Comparison of ENCODE assay signal across 10 cellular contexts in genomic region chr16:67161595-67162058, GRCh38. TPM values are rescaled to one million over a fixed set of nuclear protein-coding genes. Genes with fewer than 3 reads are reported as not detected.
DNase-seq lines count a peak whose midpoint lies in the region; ATAC-seq and TF ChIP-seq lines count a peak whose summit lies in the region.
"Had no signal": no experiment of that assay in that cellular context is flagged by ENCODE, and none has a peak within 500 bp of the region (broad histone marks: within the 10 kb centered on the region; RNA-seq: fewer than 3 reads in every experiment).

No MANE protein-coding gene starts in this region.

- H3K4me1 Mint-ChIP-seq in GM23338, result peaks cover 31% of the 10 kb centered on the region
- peaks cover 43% of the 10 kb centered on the region for H3K4me1 Mint-ChIP-seq in activated T-helper 2 cell treated with anti-CD3 and anti-CD28 coated beads, Interferon-gamma antibody, Interleukin-2, Interleukin-4, amounts not matched to agents 10 μg/mL and 5 μg/mL and 100 μg/mL, durations not matched to agents 14 hours and 24 hours and 36 hours (ENCODE audit: low read depth)

- H3K9me2 ChIP-seq in GM23338 (ENCODE audit: insufficient read depth), result no peaks in the 10 kb centered on the region

- ATAC-seq in GM23338, result no peak
- peak; percentile 15 to 22 for ATAC-seq in left cardiac atrium

- no peak overlapping the region for H3K9ac ChIP-seq in skeletal muscle satellite cell (ENCODE audit: low read depth, low read length)

- intact Hi-C loops in activated T-helper 2 cell treated with anti-CD3 and anti-CD28 coated beads, Interferon-gamma antibody, Interleukin-2, Interleukin-4, amounts not matched to agents 10 μg/mL and 5 μg/mL and 100 μg/mL, durations not matched to agents 14 hours and 24 hours and 36 hours (cut with micrococcal nuclease), result loop anchor here (2.0 kb wide), 4 partner anchors 13 to 65 kb away; partner anchors contain the start of genes MATCAP1, PHAF1 and TMEM208
- intact Hi-C loops in left cardiac atrium (cut with DNase I), result no loop called here

- H3K27me3 ChIP-seq in GM23338 (ENCODE audit: insufficient read depth) (peaks cover 100% of the 10 kb centered on the region), skeletal muscle satellite cell (ENCODE audit: control insufficient read depth, insufficient read depth, low read length) (peaks cover 18% of the 10 kb centered on the region)

- peaks cover 4% of the 10 kb centered on the region; the same call in 2 of the 3 replicates for H3K9me3 Mint-ChIP-seq in GM23338
- no peaks in the 10 kb centered on the region for H3K9me3 Mint-ChIP-seq in activated T-helper 2 cell treated with anti-CD3 and anti-CD28 coated beads, Interferon-gamma antibody, Interleukin-2, Interleukin-4, amounts not matched to agents 10 μg/mL and 5 μg/mL and 100 μg/mL, durations not matched to agents 14 hours and 24 hours and 36 hours
- H3K9me3 Mint-ChIP-seq: stimulated activated naive CD8-positive, alpha-beta T cell treated with anti-CD3 and anti-CD28 coated beads, Interleukin-15, Interleukin-2, amounts not matched to agents 100 ng/mL and 50 ng/mL, for 24 hours had no signal

- no peak for TF ChIP-seq CTCF in GM23338 (conservative IDR thresholded peaks at IDR 0.05; ENCODE audit: low read depth in 2 of 2)

- H3K27ac Mint-ChIP-seq in GM23338, result no peak overlapping the region
- no peak overlapping the region for H3K27ac Mint-ChIP-seq in activated T-helper 2 cell treated with anti-CD3 and anti-CD28 coated beads, Interferon-gamma antibody, Interleukin-2, Interleukin-4, amounts not matched to agents 10 μg/mL and 5 μg/mL and 100 μg/mL, durations not matched to agents 14 hours and 24 hours and 36 hours
- H3K27ac Mint-ChIP-seq: progenitor cell of endocrine pancreas; stimulated activated naive CD8-positive, alpha-beta T cell treated with anti-CD3 and anti-CD28 coated beads, Interleukin-15, Interleukin-2, amounts not matched to agents 100 ng/mL and 50 ng/mL, for 24 hours had no signal

- no peaks in the 10 kb centered on the region for H3K9me3 ChIP-seq in skeletal muscle satellite cell (replicated peaks; ENCODE audit: low read length)

- H3K27me3 Mint-ChIP-seq in GM23338 (ENCODE audit: insufficient read depth, low read depth, poor library complexity), result peaks cover 98% of the 10 kb centered on the region
- H3K27me3 Mint-ChIP-seq in activated T-helper 2 cell treated with anti-CD3 and anti-CD28 coated beads, Interferon-gamma antibody, Interleukin-2, Interleukin-4, amounts not matched to agents 10 μg/mL and 5 μg/mL and 100 μg/mL, durations not matched to agents 14 hours and 24 hours and 36 hours (ENCODE audit: low read depth), result peaks cover 17% of the 10 kb centered on the region

- H3K4me1 ChIP-seq in GM23338 (ENCODE audit: insufficient read depth) (peaks cover 27% of the 10 kb centered on the region; the same call in 1 of the 2 replicates), skeletal muscle satellite cell (ENCODE audit: control insufficient read depth, insufficient read depth, low read length) (peaks cover 36% of the 10 kb centered on the region)

- H3K36me3 ChIP-seq in GM23338 (ENCODE audit: insufficient read depth) (no peaks in the 10 kb centered on the region), skeletal muscle satellite cell (ENCODE audit: insufficient read depth, low read length) (no peaks in the 10 kb centered on the region)

- no peaks in the 10 kb centered on the region; the same call in 1 of the 2 replicates for H4K20me1 ChIP-seq in GM23338 (replicated peaks; ENCODE audit: insufficient read depth)

- H3K4me3 ChIP-seq in GM23338 (peak overlapping the region; percentile 66), skeletal muscle satellite cell (ENCODE audit: low read length) (peak overlapping the region; percentile 100)

- no peaks in the 10 kb centered on the region for H3K79me2 ChIP-seq in GM23338 (replicated peaks; ENCODE audit: insufficient read depth)

- no peaks in the 10 kb centered on the region; the same call in 2 of the 3 replicates for H3K36me3 Mint-ChIP-seq in GM23338 (ENCODE audit: low read depth)
- peaks cover 24% of the 10 kb centered on the region for H3K36me3 Mint-ChIP-seq in activated T-helper 2 cell treated with anti-CD3 and anti-CD28 coated beads, Interferon-gamma antibody, Interleukin-2, Interleukin-4, amounts not matched to agents 10 μg/mL and 5 μg/mL and 100 μg/mL, durations not matched to agents 14 hours and 24 hours and 36 hours (ENCODE audit: low read depth)

- no peak overlapping the region for H2AFZ ChIP-seq in GM23338

- peaks cover 13% of the 10 kb centered on the region for H3F3A ChIP-seq in GM23338 (replicated peaks; ENCODE audit: low read depth)

- DNase-seq in GM23338 (ENCODE audit: low spot score) (no peak), left cardiac atrium (peak; percentile 66), NCI-H82 treated with DMSO at 0.1 percent for 48 hours (lab: John Stamatoyannopoulos, UW; ENCODE audit: unreplicated experiment) (no peak), foreskin melanocyte (no peak), NCI-H2227 (lab: John Stamatoyannopoulos, UW; ENCODE audit: unreplicated experiment) (no peak)
- DNase-seq in activated T-helper 2 cell treated with anti-CD3 and anti-CD28 coated beads, Interferon-gamma antibody, Interleukin-2, Interleukin-4, amounts not matched to agents 10 μg/mL and 5 μg/mL and 100 μg/mL, durations not matched to agents 14 hours and 24 hours and 36 hours (ENCODE audit: low spot score), result no peak

- H3K4me2 ChIP-seq in GM23338, result peak overlapping the region; percentile 38; the same call in 1 of the 2 replicates
- H3K4me2 ChIP-seq in skeletal muscle satellite cell (ENCODE audit: low read length), result peak overlapping the region; percentile 98

- H3K27ac ChIP-seq in GM23338 (ENCODE audit: low read depth), result no peak overlapping the region
- H3K27ac ChIP-seq: HL-60 had no signal

- peak overlapping the region; percentile 29; the same call in 1 of the 3 replicates for H3K4me3 Mint-ChIP-seq in GM23338
- H3K4me3 Mint-ChIP-seq in activated T-helper 2 cell treated with anti-CD3 and anti-CD28 coated beads, Interferon-gamma antibody, Interleukin-2, Interleukin-4, amounts not matched to agents 10 μg/mL and 5 μg/mL and 100 μg/mL, durations not matched to agents 14 hours and 24 hours and 36 hours (ENCODE audit: low read depth), result peak overlapping the region; percentile 30

TF ChIP-seq in GM23338, 12 proteins besides CTCF, POLR2A, EP300 and RAD21 (continues in another document):
- peak; percentile 76 for TF ChIP-seq EZH2 (IDR thresholded peaks at IDR 0.05; ENCODE audit: low read depth, unreplicated experiment)
- TF ChIP-seq JUNB (IDR thresholded peaks at IDR 0.05; ENCODE audit: unreplicated experiment), result no peak

RNA-seq across cellular contexts. Expression of gene FBXL8, which starts 1.9 kb away (rescaled TPM):
- not detected in 2 replicates for total RNA-seq in GM23338 (2014; rRNA removed; shearing (Covaris generic))
- 0.26 TPM in 1 of 2 replicates, not detected in the other for polyA plus RNA-seq in GM23338 (2016; fragmentation: Nextera tagmentation; extraction: Ambion mirVana)
- total RNA-seq in activated T-helper 2 cell treated with anti-CD3 and anti-CD28 coated beads, Interferon-gamma antibody, Interleukin-2, Interleukin-4, amounts not matched to agents 10 μg/mL and 5 μg/mL and 100 μg/mL, durations not matched to agents 14 hours and 24 hours and 36 hours, result 26.4 and 26.7 TPM in 2 replicates
- total RNA-seq in left cardiac atrium, result 1 to 10 TPM; 8.0 to 8.5 TPM
- total RNA-seq in skeletal muscle satellite cell (2012; rRNA removed), result 13.2 and 16.6 TPM in 2 replicates

RNA-seq across cellular contexts. Expression of gene TRADD, which starts 1.9 kb away (rescaled TPM):
- 0.42 TPM in 1 of 2 replicates, not detected in the other for total RNA-seq in GM23338 (2014; rRNA removed; shearing (Covaris generic))
- 0.50 and 0.55 TPM in 2 replicates for polyA plus RNA-seq in GM23338 (2016; fragmentation: Nextera tagmentation; extraction: Ambion mirVana)
- 35.0 and 38.3 TPM in 2 replicates for total RNA-seq in activated T-helper 2 cell treated with anti-CD3 and anti-CD28 coated beads, Interferon-gamma antibody, Interleukin-2, Interleukin-4, amounts not matched to agents 10 μg/mL and 5 μg/mL and 100 μg/mL, durations not matched to agents 14 hours and 24 hours and 36 hours
- 10 to 100 TPM; 10.6 to 11.1 TPM for total RNA-seq in left cardiac atrium
- total RNA-seq in skeletal muscle satellite cell (2012; rRNA removed), result 18.1 and 19.3 TPM in 2 replicates

RNA-seq across cellular contexts. Expression of gene HSF4, which starts 2.9 kb away (rescaled TPM):
- total RNA-seq in GM23338 (2014; rRNA removed; shearing (Covaris generic)), result 1.3 TPM in 1 of 2 replicates, not detected in the other
- 0.19 TPM in 1 of 2 replicates, not detected in the other for polyA plus RNA-seq in GM23338 (2016; fragmentation: Nextera tagmentation; extraction: Ambion mirVana)
- total RNA-seq in activated T-helper 2 cell treated with anti-CD3 and anti-CD28 coated beads, Interferon-gamma antibody, Interleukin-2, Interleukin-4, amounts not matched to agents 10 μg/mL and 5 μg/mL and 100 μg/mL, durations not matched to agents 14 hours and 24 hours and 36 hours, result 33.4 and 33.9 TPM in 2 replicates
- total RNA-seq in left cardiac atrium, result 10 to 100 TPM; 24.3 to 48.1 TPM
- 0.66 and 6.1 TPM in 2 replicates for total RNA-seq in skeletal muscle satellite cell (2012; rRNA removed)

RNA-seq across cellular contexts. Expression of gene NOL3, which starts 8.7 kb away (rescaled TPM):
- total RNA-seq in GM23338 (2014; rRNA removed; shearing (Covaris generic)), result 0.27 and 3.3 TPM in 2 replicates
- polyA plus RNA-seq in GM23338 (2016; fragmentation: Nextera tagmentation; extraction: Ambion mirVana), result 2.7 and 4.0 TPM in 2 replicates
- 27.3 and 30.1 TPM in 2 replicates for total RNA-seq in activated T-helper 2 cell treated with anti-CD3 and anti-CD28 coated beads, Interferon-gamma antibody, Interleukin-2, Interleukin-4, amounts not matched to agents 10 μg/mL and 5 μg/mL and 100 μg/mL, durations not matched to agents 14 hours and 24 hours and 36 hours
- total RNA-seq in left cardiac atrium, result 10 to 100 TPM; 58.6 to 80.5 TPM
- total RNA-seq in skeletal muscle satellite cell (2012; rRNA removed), result 17.3 and 24.3 TPM in 2 replicates

RNA-seq across cellular contexts. Expression of gene B3GNT9, which starts 10.8 kb away (rescaled TPM):
- total RNA-seq in GM23338 (2014; rRNA removed; shearing (Covaris generic)), result 6.8 and 7.0 TPM in 2 replicates
- polyA plus RNA-seq in GM23338 (2016; fragmentation: Nextera tagmentation; extraction: Ambion mirVana), result 0.99 and 1.5 TPM in 2 replicates
- 5.0 and 5.1 TPM in 2 replicates for total RNA-seq in activated T-helper 2 cell treated with anti-CD3 and anti-CD28 coated beads, Interferon-gamma antibody, Interleukin-2, Interleukin-4, amounts not matched to agents 10 μg/mL and 5 μg/mL and 100 μg/mL, durations not matched to agents 14 hours and 24 hours and 36 hours
- 10 to 100 TPM; 11.3 to 15.1 TPM for total RNA-seq in left cardiac atrium
- 20.8 and 21.4 TPM in 2 replicates for total RNA-seq in skeletal muscle satellite cell (2012; rRNA removed)

Comparison
In these comparisons a context has a peak if more than half of its experiments do, and no peak if none do; other contexts are left out.
1. RNA of gene HSF4, which starts 2.9 kb away (total RNA-seq): 24.3 to 48.1 TPM in left cardiac atrium and 33.4 to 33.9 TPM in activated T-helper 2 cell treated with anti-CD3 and anti-CD28 coated beads, Interferon-gamma antibody, Interleukin-2, Interleukin-4, amounts not matched to agents 10 μg/mL and 5 μg/mL and 100 μg/mL, durations not matched to agents 14 hours and 24 hours and 36 hours; 1.3 TPM in GM23338; every median in the first group is over 10 times any median in the second.